Comparison of ENCODE assay signal across 12 cellular contexts in genomic region chr19:6274756-6275155, GRCh38. TPM values are rescaled to one million over a fixed set of nuclear protein-coding genes. Genes with fewer than 3 reads are reported as not detected.
DNase-seq lines count a peak whose midpoint lies in the region; ATAC-seq and TF ChIP-seq lines count a peak whose summit lies in the region.
"Had no signal": no experiment of that assay in that cellular context is flagged by ENCODE, and none has a peak within 500 bp of the region (broad histone marks: within the 10 kb centered on the region; RNA-seq: fewer than 3 reads in every experiment).

No MANE protein-coding gene starts in this region.

- H3K27ac Mint-ChIP-seq in CD14-positive monocyte: peak overlapping the region; percentile 91 to 98 (median 96)
- H3K27ac Mint-ChIP-seq in activated naive CD4-positive, alpha-beta T cell treated with anti-CD3 and anti-CD28 coated beads, Interleukin-2, amount 10 ng/mL, durations not matched to agents 7 days and 5 days: no peak overlapping the region
- H3K27ac Mint-ChIP-seq: activated T-cell treated with anti-CD3 and anti-CD28 coated beads, Interleukin-2, amount 50 U/mL, for 72 hours had no signal

- TF ChIP-seq POLR2A in adrenal gland (IDR thresholded peaks at IDR 0.05) (no peak), prostate gland (IDR thresholded peaks at IDR 0.05) (no peak)

- H3K36me3 Mint-ChIP-seq in CD14-positive monocyte: peaks cover 20 to 33% of the 10 kb centered on the region in 2 donors
- H3K36me3 Mint-ChIP-seq in activated naive CD4-positive, alpha-beta T cell treated with anti-CD3 and anti-CD28 coated beads, Interleukin-2, amount 10 ng/mL, durations not matched to agents 7 days and 5 days: peaks cover 15% of the 10 kb centered on the region

- H3K4me1 Mint-ChIP-seq in CD14-positive monocyte: peaks cover 84% of the 10 kb centered on the region
- peaks cover 35% of the 10 kb centered on the region for H3K4me1 Mint-ChIP-seq in activated naive CD4-positive, alpha-beta T cell treated with anti-CD3 and anti-CD28 coated beads, Interleukin-2, amount 10 ng/mL, durations not matched to agents 7 days and 5 days

- ATAC-seq in left ventricle myocardium superior (peak; percentile 18), GM18909 (IDR thresholded peaks at IDR 0.05; ENCODE audit: poor library complexity, unreplicated experiment) (no peak)
- ATAC-seq: activated T-cell treated with anti-CD3 and anti-CD28 coated beads, Interleukin-2, amount 50 U/mL, for 72 hours had no signal

- no peak for DNase-seq in CD14-positive monocyte (ENCODE audit: low spot score)
- DNase-seq in adrenal gland: peak in 1 of 7 donors; percentile 22
- DNase-seq in left ventricle myocardium superior: peak; percentile 70
- DNase-seq in prostate gland (ENCODE audit: low spot score): no peak
- no peak for DNase-seq in activated naive CD4-positive, alpha-beta T cell treated with anti-CD3 and anti-CD28 coated beads, Interleukin-2, amount 10 ng/mL, durations not matched to agents 7 days and 5 days
- DNase-seq in amniotic stem cell (lab: John Stamatoyannopoulos, UW): no peak
- no peak for DNase-seq in activated effector memory CD4-positive, alpha-beta T cell treated with anti-CD3 and anti-CD28 coated beads, Interleukin-2, amount 50 U/mL, for 16 hours
- DNase-seq: activated T-cell treated with anti-CD3 and anti-CD28 coated beads, Interleukin-2, amount 50 U/mL, for 72 hours; effector CD8-positive, alpha-beta T cell; NCI-H2081 had no signal

- H3K27me3 ChIP-seq in adrenal gland (no peaks in the 10 kb centered on the region), prostate gland (replicated peaks; ENCODE audit: insufficient read depth) (no peaks in the 10 kb centered on the region)

- CTCF ChIA-PET in activated naive CD4-positive, alpha-beta T cell treated with anti-CD3 and anti-CD28 coated beads, Interleukin-2, amount 10 ng/mL, durations not matched to agents 7 days and 5 days (lab: Charles Lee): no interaction called here

- H3K27ac ChIP-seq in adrenal gland (peak overlapping the region; percentile 78 to 97 (median 88)), prostate gland (peak overlapping the region; percentile 79 to 87)

- H3K4me3 ChIP-seq in adrenal gland (no peak overlapping the region), prostate gland (no peak overlapping the region)

- H3K36me3 ChIP-seq in adrenal gland (replicated peaks in 1 of 2): peaks cover 0 to 8% of the 10 kb centered on the region in 2 donors
- H3K36me3 ChIP-seq in prostate gland: no peaks in the 10 kb centered on the region

- H3K4me3 Mint-ChIP-seq in CD14-positive monocyte: peak overlapping the region in 1 of 2 donors; percentile 93
- no peak overlapping the region for H3K4me3 Mint-ChIP-seq in activated naive CD4-positive, alpha-beta T cell treated with anti-CD3 and anti-CD28 coated beads, Interleukin-2, amount 10 ng/mL, durations not matched to agents 7 days and 5 days
- H3K4me3 Mint-ChIP-seq: activated T-cell treated with anti-CD3 and anti-CD28 coated beads, Interleukin-2, amount 50 U/mL, for 72 hours had no signal

- TF ChIP-seq CTCF in CD14-positive monocyte (IDR thresholded peaks at IDR 0.05) (no peak), adrenal gland (IDR thresholded peaks at IDR 0.05) (no peak), prostate gland (IDR thresholded peaks at IDR 0.05) (no peak)

- 81 to 91% (median 87%) methylated on average over 10 to 15 of the region's 15 CpGs for whole genome bisulfite sequencing in adrenal gland, 4 donors
- WGBS in prostate gland: 70% methylated on average over 15 of the region's 15 CpGs

- H3K9me3 ChIP-seq in adrenal gland (replicated peaks in 1 of 3) (no peaks in the 10 kb centered on the region), prostate gland (no peaks in the 10 kb centered on the region)

- peaks cover 0 to 2% (median 0%) of the 10 kb centered on the region in 3 donors for H3K27me3 Mint-ChIP-seq in CD14-positive monocyte (ENCODE audit: low read depth in 3 of 3)
- no peaks in the 10 kb centered on the region for H3K27me3 Mint-ChIP-seq in activated naive CD4-positive, alpha-beta T cell treated with anti-CD3 and anti-CD28 coated beads, Interleukin-2, amount 10 ng/mL, durations not matched to agents 7 days and 5 days

- peaks cover 41 to 84% of the 10 kb centered on the region in 2 donors for H3K4me1 ChIP-seq in adrenal gland (replicated peaks in 1 of 2)
- H3K4me1 ChIP-seq in prostate gland (replicated peaks): peaks cover 53% of the 10 kb centered on the region

- intact Hi-C loops in CD14-positive monocyte (cut with micrococcal nuclease): no loop called here
- intact Hi-C loops in adrenal gland (cut with DNase I): no loop called here
- intact Hi-C loops in left ventricle myocardium superior (cut with micrococcal nuclease): no loop called here
- intact Hi-C loops in prostate gland (cut with DNase I): loop anchor here (5.0 to 10.0 kb wide), 5 partner anchors 42 to 220 kb away; partner anchors contain the start of genes ALKBH7 and KHSRP

- peaks cover 0 to 2% (median 0%) of the 10 kb centered on the region in 7 donors for H3K9me3 Mint-ChIP-seq in CD14-positive monocyte
- no peaks in the 10 kb centered on the region for H3K9me3 Mint-ChIP-seq in activated naive CD4-positive, alpha-beta T cell treated with anti-CD3 and anti-CD28 coated beads, Interleukin-2, amount 10 ng/mL, durations not matched to agents 7 days and 5 days
- H3K9me3 Mint-ChIP-seq: activated T-cell treated with anti-CD3 and anti-CD28 coated beads, Interleukin-2, amount 50 U/mL, for 72 hours had no signal

RNA-seq across cellular contexts. Expression of gene MLLT1, which starts 5.0 kb away (rescaled TPM):
- polyA plus RNA-seq in CD14-positive monocyte (under 1 TPM; 0.65 to 0.99 TPM), adrenal gland (10 to 100 TPM; 10.4 to 41.1 (median 33.6) TPM)
- total RNA-seq in adrenal gland (10 to 100 TPM; 15.5 to 66.3 (median 31.9) TPM), left ventricle myocardium superior (45.8 TPM), prostate gland (10 to 100 TPM; 39.9 to 41.4 TPM)

RNA-seq across cellular contexts. Expression of gene ACER1, which starts 58.7 kb away (rescaled TPM):
- polyA plus RNA-seq in CD14-positive monocyte (not detected), adrenal gland (under 1 TPM in 1 of 3 donors, not detected in 2; 0.16 TPM)
- total RNA-seq in adrenal gland (not detected), left ventricle myocardium superior (not detected), prostate gland (1 to 10 TPM in 1 of 2 donors, not detected in 1; 5.3 TPM)
- total RNA-seq: kidney epithelial cell had no signal
